17 cellular contexts compared by ENCODE assay signal in genomic region chr6:37033819-37034790, GRCh38. TPM values are rescaled to one million over a fixed set of nuclear protein-coding genes. Genes with fewer than 3 reads are reported as not detected.
DNase-seq lines count a peak whose midpoint lies in the region; ATAC-seq and TF ChIP-seq lines count a peak whose summit lies in the region.
"Had no signal": no experiment of that assay in that cellular context is flagged by ENCODE, and none has a peak within 500 bp of the region (broad histone marks: within the 10 kb centered on the region; RNA-seq: fewer than 3 reads in every experiment).

No MANE protein-coding gene starts in this region.

- ATAC-seq in naive thymus-derived CD4-positive, alpha-beta T cell: peak; percentile 37

- peak overlapping the region in 7 of 11 experiments; percentile 1 to 84 (median 19); a peak in 11 of 22 replicates for H3K4me2 ChIP-seq in BLaER1 treated with 17β-estradiol and CSF1 and Interleukin-3, amounts not matched to agents 10 nM and 100 nM
- H3K4me2 ChIP-seq: neural progenitor cell had no signal

- H3K27ac Mint-ChIP-seq in CD8-positive, alpha-beta memory T cell: peak overlapping the region in 6 of 8 donors; percentile 36 to 85 (median 44)
- peak overlapping the region in 6 of 9 donors; percentile 33 to 78 (median 56) for H3K27ac Mint-ChIP-seq in naive thymus-derived CD4-positive, alpha-beta T cell
- no peak overlapping the region for H3K27ac Mint-ChIP-seq in HFFc6
- H3K27ac Mint-ChIP-seq: CD4-positive, alpha-beta T cell had no signal

- CTCF ChIA-PET in CD8-positive, alpha-beta memory T cell (lab: Charles Lee): interaction anchor here (1.1 to 23.0 kb wide), 6 partner anchors 12 to 173 kb away, joined by 3 to 615 read pairs (median 7); no protein-coding TSS in a partner anchor
- CTCF ChIA-PET in naive thymus-derived CD4-positive, alpha-beta T cell (lab: Charles Lee): interaction anchor here (0.9 to 1.2 kb wide), 6 partner anchors 10 to 176 kb away, joined by 3 to 6 read pairs (median 4); no protein-coding TSS in a partner anchor

- peak overlapping the region in 5 of 11 experiments; percentile 27 to 85 (median 45); a peak in 8 of 22 replicates for H3K27ac ChIP-seq in BLaER1 treated with 17β-estradiol and CSF1 and Interleukin-3, amounts not matched to agents 10 nM and 100 nM
- H3K27ac ChIP-seq in CD8-positive, alpha-beta memory T cell (ENCODE audit: low read depth, low read length): peak overlapping the region; percentile 48
- no peak overlapping the region for H3K27ac ChIP-seq in naive thymus-derived CD4-positive, alpha-beta T cell (ENCODE audit: low read depth, low read length)
- H3K27ac ChIP-seq: colonic mucosa, neural progenitor cell, SJCRH30, testis had no signal

- peaks cover 0 to 39% (median 0%) of the 10 kb centered on the region in 11 experiments; a peak in 3 of 22 replicates for H3K36me3 ChIP-seq in BLaER1 treated with 17β-estradiol and CSF1 and Interleukin-3, amounts not matched to agents 10 nM and 100 nM
- no peaks in the 10 kb centered on the region for H3K36me3 ChIP-seq in CD8-positive, alpha-beta memory T cell (ENCODE audit: insufficient read depth, low read length)
- no peaks in the 10 kb centered on the region for H3K36me3 ChIP-seq in naive thymus-derived CD4-positive, alpha-beta T cell (ENCODE audit: control insufficient read depth in 2 of 3, insufficient read depth in 3 of 3, low read length in 3 of 3)
- H3K36me3 ChIP-seq: colonic mucosa, neural progenitor cell, SJCRH30 had no signal

- no peak for DNase-seq in CD8-positive, alpha-beta memory T cell
- peak; percentile 54 to 58 for DNase-seq in activated T-cell treated with anti-CD3 and anti-CD28 coated beads, Interleukin-2, amount 50 U/mL, for 48 hours
- no peak for DNase-seq in naive thymus-derived CD4-positive, alpha-beta T cell
- DNase-seq in HFFc6 (no peak), NCI-H446 (lab: John Stamatoyannopoulos, UW) (no peak), NCI-H146 (lab: John Stamatoyannopoulos, UW) (no peak)
- DNase-seq: CD4-positive, alpha-beta T cell; colonic mucosa; DMS79 treated with DMSO at 0.1 percent for 48 hours; NCI-H187; NCI-H510A; SJCRH30; testis had no signal

- H3K27me3 Mint-ChIP-seq in CD8-positive, alpha-beta memory T cell: no peaks in the 10 kb centered on the region
- no peaks in the 10 kb centered on the region for H3K27me3 Mint-ChIP-seq in naive thymus-derived CD4-positive, alpha-beta T cell
- peaks cover 15% of the 10 kb centered on the region for H3K27me3 Mint-ChIP-seq in HFFc6 (ENCODE audit: insufficient read depth)
- H3K27me3 Mint-ChIP-seq: CD4-positive, alpha-beta T cell had no signal

- H3K4me1 ChIP-seq in BLaER1 treated with 17β-estradiol and CSF1 and Interleukin-3, amounts not matched to agents 10 nM and 100 nM: peaks cover 0 to 59% (median 28%) of the 10 kb centered on the region in 10 experiments; a peak in 19 of 20 replicates
- H3K4me1 ChIP-seq in CD8-positive, alpha-beta memory T cell (ENCODE audit: insufficient read depth, low read length): peaks cover 5% of the 10 kb centered on the region
- H3K4me1 ChIP-seq in naive thymus-derived CD4-positive, alpha-beta T cell (ENCODE audit: control insufficient read depth in 2 of 2, insufficient read depth in 2 of 2, low read length in 2 of 2): peaks cover 5% of the 10 kb centered on the region in 2 donors
- H3K4me1 ChIP-seq: neural progenitor cell, SJCRH30 had no signal

- H3K4me1 Mint-ChIP-seq in CD8-positive, alpha-beta memory T cell: peaks cover 12 to 23% (median 14%) of the 10 kb centered on the region in 3 donors
- H3K4me1 Mint-ChIP-seq in naive thymus-derived CD4-positive, alpha-beta T cell: peaks cover 2 to 49% (median 16%) of the 10 kb centered on the region in 7 donors
- H3K4me1 Mint-ChIP-seq in HFFc6 (ENCODE audit: low read depth): peaks cover 7% of the 10 kb centered on the region

- peak overlapping the region in 5 of 11 experiments; percentile 18 to 53 (median 41); a peak in 5 of 22 replicates for H3K9ac ChIP-seq in BLaER1 treated with 17β-estradiol and CSF1 and Interleukin-3, amounts not matched to agents 10 nM and 100 nM
- H3K9ac ChIP-seq: neural progenitor cell had no signal

- H3K4me3 ChIP-seq in BLaER1 treated with 17β-estradiol and CSF1 and Interleukin-3, amounts not matched to agents 10 nM and 100 nM: no peak overlapping the region
- no peak overlapping the region for H3K4me3 ChIP-seq in CD8-positive, alpha-beta memory T cell (ENCODE audit: low read length)
- H3K4me3 ChIP-seq in naive thymus-derived CD4-positive, alpha-beta T cell (ENCODE audit: low read length): no peak overlapping the region
- H3K4me3 ChIP-seq: colonic mucosa, neural progenitor cell, SJCRH30, testis had no signal

- TF ChIP-seq CTCF in HFFc6 (IDR thresholded peaks at IDR 0.05): no peak

- peaks cover 0 to under 1% (median 0%) of the 10 kb centered on the region in 5 donors for H3K9me3 Mint-ChIP-seq in CD8-positive, alpha-beta memory T cell
- peaks cover 0 to 9% (median 0%) of the 10 kb centered on the region in 11 donors for H3K9me3 Mint-ChIP-seq in naive thymus-derived CD4-positive, alpha-beta T cell
- no peaks in the 10 kb centered on the region for H3K9me3 Mint-ChIP-seq in HFFc6

- peaks cover 4 to 10% (median 8%) of the 10 kb centered on the region in 11 experiments; a peak in 18 of 22 replicates for H3K9me3 ChIP-seq in BLaER1 treated with 17β-estradiol and CSF1 and Interleukin-3, amounts not matched to agents 10 nM and 100 nM (replicated peaks in 1 of 11)
- no peaks in the 10 kb centered on the region for H3K9me3 ChIP-seq in CD8-positive, alpha-beta memory T cell (ENCODE audit: low read length)
- H3K9me3 ChIP-seq in naive thymus-derived CD4-positive, alpha-beta T cell (ENCODE audit: control insufficient read depth in 2 of 3, low read length in 3 of 3): no peaks in the 10 kb centered on the region
- H3K9me3 ChIP-seq: colonic mucosa, testis had no signal

- no peaks in the 10 kb centered on the region for H3K27me3 ChIP-seq in BLaER1 treated with 17β-estradiol and CSF1 and Interleukin-3, amounts not matched to agents 10 nM and 100 nM
- H3K27me3 ChIP-seq in CD8-positive, alpha-beta memory T cell (ENCODE audit: insufficient read depth, low read length, poor library complexity, severe bottlenecking): no peaks in the 10 kb centered on the region
- no peaks in the 10 kb centered on the region for H3K27me3 ChIP-seq in naive thymus-derived CD4-positive, alpha-beta T cell (ENCODE audit: control insufficient read depth in 2 of 2, insufficient read depth in 2 of 2, low read length in 2 of 2)
- H3K27me3 ChIP-seq: colonic mucosa, neural progenitor cell, testis had no signal

- no peaks in the 10 kb centered on the region for H4K20me1 ChIP-seq in BLaER1 treated with 17β-estradiol and CSF1 and Interleukin-3, amounts not matched to agents 10 nM and 100 nM

- POLR2A ChIA-PET in CD8-positive, alpha-beta memory T cell (lab: Charles Lee): interaction anchor here (0.5 kb wide), 1 partner anchor 10 kb away, joined by 3 read pairs; no protein-coding TSS in a partner anchor
- POLR2A ChIA-PET in naive thymus-derived CD4-positive, alpha-beta T cell (lab: Charles Lee): interaction anchor here (0.9 to 1.5 kb wide), 2 partner anchors 139 to 149 kb away, joined by 3 to 4 read pairs; no protein-coding TSS in a partner anchor

- H3K36me3 Mint-ChIP-seq in CD8-positive, alpha-beta memory T cell: peaks cover 0 to 2% (median 0%) of the 10 kb centered on the region in 3 donors
- peaks cover 0 to 21% (median 0%) of the 10 kb centered on the region in 5 donors for H3K36me3 Mint-ChIP-seq in naive thymus-derived CD4-positive, alpha-beta T cell
- no peaks in the 10 kb centered on the region for H3K36me3 Mint-ChIP-seq in HFFc6 (ENCODE audit: low read depth)
- H3K36me3 Mint-ChIP-seq: neural progenitor cell had no signal

- intact Hi-C loops in naive thymus-derived CD4-positive, alpha-beta T cell (cut with micrococcal nuclease): loop anchor here in 1 of 2 donors (1.0 kb wide), 1 partner anchor 14 kb away; no protein-coding TSS in a partner anchor

- H3K4me3 Mint-ChIP-seq in CD8-positive, alpha-beta memory T cell: peak overlapping the region in 1 of 7 donors; percentile 30
- no peak overlapping the region for H3K4me3 Mint-ChIP-seq in naive thymus-derived CD4-positive, alpha-beta T cell
- H3K4me3 Mint-ChIP-seq in HFFc6: no peak overlapping the region
- H3K4me3 Mint-ChIP-seq: CD4-positive, alpha-beta T cell; neural progenitor cell had no signal

RNA-seq across cellular contexts. Expression of gene FGD2, which starts 28.6 kb away (rescaled TPM):
- 1 to 10 TPM; 1.2 to 1.3 TPM for total RNA-seq in CD8-positive, alpha-beta memory T cell
- 0.53 TPM for polyA plus RNA-seq in CD8-positive, alpha-beta memory T cell
- 10 to 100 TPM in 1 of 5 experiments, 1 to 10 TPM in 4; 1.4 to 71.9 (median 3.5) TPM for total RNA-seq in naive thymus-derived CD4-positive, alpha-beta T cell
- under 1 TPM; 0.25 to 0.38 TPM for polyA plus RNA-seq in naive thymus-derived CD4-positive, alpha-beta T cell
- not detected for total RNA-seq in HFFc6 (2021; fragmentation: NEBNext Ultra II Directional; extraction: Animal tissue kit (Norgen Biotek cat#: 25700))
- total RNA-seq: astrocyte, epithelial cell of proximal tubule, SJCRH30 had no signal

RNA-seq across cellular contexts. Expression of gene MTCH1, which starts 48.1 kb away (rescaled TPM):
- 100 to 1,000 TPM; 116 to 126 TPM for total RNA-seq in CD8-positive, alpha-beta memory T cell
- polyA plus RNA-seq in CD8-positive, alpha-beta memory T cell: 81.1 TPM
- 100 to 1,000 TPM; 123 to 198 (median 130) TPM for total RNA-seq in naive thymus-derived CD4-positive, alpha-beta T cell
- 10 to 100 TPM; 75.2 to 85.7 TPM for polyA plus RNA-seq in naive thymus-derived CD4-positive, alpha-beta T cell
- total RNA-seq in HFFc6 (2021; fragmentation: NEBNext Ultra II Directional; extraction: Animal tissue kit (Norgen Biotek cat#: 25700)): 100 to 1,000 TPM; 263 to 301 (median 281) TPM

Comparison
In these comparisons a context has a peak if more than half of its experiments do, and no peak if none do; other contexts are left out.
1. DNase-seq: peak in activated T-cell treated with anti-CD3 and anti-CD28 coated beads, Interleukin-2, amount 50 U/mL, for 48 hours (2 of 2); none in CD8-positive, alpha-beta memory T cell (0 of 5), naive thymus-derived CD4-positive, alpha-beta T cell (0 of 9), HFFc6 (single experiment), NCI-H446 (0 of 2) and NCI-H146 (single experiment).